ENCODE assay signal across 1 cellular context in genomic region chr1:91021686-91022517, GRCh38.
TF ChIP-seq lines count a peak whose summit lies in the region.

ZNF644 (minus strand) TSS chr1:91022035; CDS start chr1:90982353, 39,682 bp downstream.

TF ChIP-seq in HEK293, 187 proteins besides CTCF, POLR2A, EP300 and RAD21 (continued from another document and continues in another):
- no peak for TF ChIP-seq TSHZ1 (tag by site-specific recombination; IDR thresholded peaks at IDR 0.05; ENCODE audit: borderline replicate concordance)
- TF ChIP-seq KLF1 (tag by site-specific recombination; IDR thresholded peaks at IDR 0.05) = peak; percentile 29; the same call in 1 of the 2 replicates
- 0 out of 2 replicates have a peak, but pooled peaks have one; percentile 45 for TF ChIP-seq YY1 (tag by site-specific recombination; IDR thresholded peaks at IDR 0.05)
- TF ChIP-seq ZBTB7A (tag by site-specific recombination; IDR thresholded peaks at IDR 0.05; ENCODE audit: low read depth) = no peak
- TF ChIP-seq ZNF664 (tag by site-specific recombination; IDR thresholded peaks at IDR 0.05) = no peak
- peak; percentile 5; the same call in 1 of the 2 replicates for TF ChIP-seq ZNF768 (tag by site-specific recombination; IDR thresholded peaks at IDR 0.05)
- TF ChIP-seq ZNF449 (tag by site-specific recombination; IDR thresholded peaks at IDR 0.05) = no peak; the same call in none of the 2 replicates
- TF ChIP-seq ZNF580 (tag by site-specific recombination; IDR thresholded peaks at IDR 0.05) = peak; percentile 71; the same call in 1 of the 2 replicates
- TF ChIP-seq YY2 (tag by site-specific recombination; IDR thresholded peaks at IDR 0.05) = peak; percentile 48
- no peak for TF ChIP-seq ZNF214 (tag by site-specific recombination; IDR thresholded peaks at IDR 0.05; ENCODE audit: borderline replicate concordance)
- peak; percentile 81 for TF ChIP-seq EGR2 (tag by site-specific recombination; IDR thresholded peaks at IDR 0.05; ENCODE audit: low read depth)
- no peak for TF ChIP-seq ZBTB6 (tag by site-specific recombination; IDR thresholded peaks at IDR 0.05)
- TF ChIP-seq ZNF518A (tag by site-specific recombination; conservative IDR thresholded peaks at IDR 0.05; ENCODE audit: low read depth) = no peak; the same call in none of the 2 replicates
- TF ChIP-seq ZNF785 (tag by site-specific recombination; IDR thresholded peaks at IDR 0.05) = peak; percentile 30; the same call in 1 of the 2 replicates
- TF ChIP-seq ZNF138 (tag by site-specific recombination; IDR thresholded peaks at IDR 0.05; ENCODE audit: borderline replicate concordance) = no peak
- TF ChIP-seq ZSCAN18 (tag by site-specific recombination; IDR thresholded peaks at IDR 0.05) = no peak
- no peak for TF ChIP-seq ZNF174 (tag by site-specific recombination; IDR thresholded peaks at IDR 0.05)
- peak; percentile 46; the same call in 1 of the 2 replicates for TF ChIP-seq ZNF843 (tag by site-specific recombination; IDR thresholded peaks at IDR 0.05)
- TF ChIP-seq ZNF610 (tag by site-specific recombination; IDR thresholded peaks at IDR 0.05; ENCODE audit: borderline replicate concordance) = peak; percentile 92
- no peak; the same call in 1 of the 2 replicates for TF ChIP-seq ZSCAN5A (tag by site-specific recombination; IDR thresholded peaks at IDR 0.05)
- no peak for TF ChIP-seq ZNF354C (tag by site-specific recombination; IDR thresholded peaks at IDR 0.05; ENCODE audit: borderline replicate concordance, low read depth)
- TF ChIP-seq ZNF426 (tag by site-specific recombination; IDR thresholded peaks at IDR 0.05) = no peak
- TF ChIP-seq ZNF548 (tag by site-specific recombination; IDR thresholded peaks at IDR 0.05) = peak; percentile 27; the same call in 1 of the 2 replicates
- TF ChIP-seq ZNF175 (tag by site-specific recombination; IDR thresholded peaks at IDR 0.05) = no peak
- no peak for TF ChIP-seq ZNF16 (tag by site-specific recombination; IDR thresholded peaks at IDR 0.05; ENCODE audit: low read depth)
- no peak for TF ChIP-seq MYNN (tag by site-specific recombination; IDR thresholded peaks at IDR 0.05; ENCODE audit: borderline replicate concordance)
- TF ChIP-seq ZNF24 (tag by site-specific recombination; IDR thresholded peaks at IDR 0.05) = peak; percentile 13; the same call in 1 of the 2 replicates
- TF ChIP-seq ZNF792 (tag by site-specific recombination; IDR thresholded peaks at IDR 0.05) = 0 out of 2 replicates have a peak, but pooled peaks have one; percentile 17
- no peak for TF ChIP-seq ZNF112 (tag by site-specific recombination; IDR thresholded peaks at IDR 0.05)
- peak; percentile 98 for TF ChIP-seq PRDM10 (tag by site-specific recombination; IDR thresholded peaks at IDR 0.05)
- no peak for TF ChIP-seq PRDM6 (tag by site-specific recombination; IDR thresholded peaks at IDR 0.05)
- TF ChIP-seq ZNF747 (tag by site-specific recombination; IDR thresholded peaks at IDR 0.05) = no peak
- TF ChIP-seq ZSCAN16 (tag by site-specific recombination; IDR thresholded peaks at IDR 0.05) = no peak
- TF ChIP-seq ZNF416 (tag by site-specific recombination; IDR thresholded peaks at IDR 0.05) = no peak
